ENCODE assay signal across 26 cellular contexts in the genomic region with DNA sequence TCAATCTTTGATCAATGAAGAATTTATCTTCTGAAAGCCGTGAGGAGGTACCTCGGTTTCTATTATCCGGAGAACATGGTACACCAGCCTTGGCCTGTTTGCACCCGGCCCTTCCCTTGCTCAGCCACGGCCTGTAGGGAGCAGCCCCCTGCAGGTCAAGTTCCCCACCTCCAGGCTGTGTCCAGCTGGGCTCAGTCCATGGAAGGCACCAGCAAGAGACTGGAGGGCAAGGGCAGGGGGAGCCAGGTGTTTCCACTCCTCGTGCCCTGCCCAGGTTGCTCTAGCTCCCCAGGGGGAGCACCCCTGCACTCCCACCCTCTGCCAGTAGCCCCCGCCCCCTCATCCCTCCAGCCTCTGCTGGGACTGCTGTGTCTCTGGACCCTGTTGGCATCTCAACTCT.
"Had no signal": no experiment of that assay in that cellular context is flagged by ENCODE, and none has a peak within 500 bp of the region (broad histone marks: within the 10 kb centered on the region; RNA-seq: fewer than 3 reads in every experiment).

No MANE protein-coding gene starts in this region.

- H3K27ac Mint-ChIP-seq: activated CD4-positive, alpha-beta memory T cell treated with anti-CD3 and anti-CD28 coated beads for 36 hours; activated CD4-positive, alpha-beta T cell treated with anti-CD3 and anti-CD28 coated beads, Interleukin-2, amount 10 ng/mL, durations not matched to agents 7 days and 5 days; activated naive CD4-positive, alpha-beta T cell treated with anti-CD3 and anti-CD28 coated beads, Interleukin-2, amount 50 U/mL, for 72 hours; activated naive CD8-positive, alpha-beta T cell treated with anti-CD3 and anti-CD28 coated beads, Interleukin-2, amount 50 U/mL, for 24 hours; T-cell had no signal

- H3K4me3 ChIP-seq: cardiac muscle cell, SK-N-MC had no signal

- ATAC-seq: activated naive CD4-positive, alpha-beta T cell treated with anti-CD3 and anti-CD28 coated beads, Interleukin-2, amount 50 U/mL, for 72 hours; activated naive CD8-positive, alpha-beta T cell treated with anti-CD3 and anti-CD28 coated beads, Interleukin-2, amount 50 U/mL, for 24 hours; activated T-cell treated with anti-CD3 and anti-CD28 coated beads, Interleukin-2, amount 50 U/mL, for 4 hours; T-cell had no signal

- H3K36me3 ChIP-seq: brain microvascular endothelial cell, cardiac muscle cell had no signal

- H3K27me3 ChIP-seq: brain microvascular endothelial cell, cardiac muscle cell had no signal

- H3K9me3 Mint-ChIP-seq: activated naive CD8-positive, alpha-beta T cell treated with anti-CD3 and anti-CD28 coated beads, Interleukin-2, amount 50 U/mL, for 24 hours; activated T-cell treated with anti-CD3 and anti-CD28 coated beads, Interleukin-2, amount 50 U/mL, for 4 hours had no signal

- H3K4me1 Mint-ChIP-seq: activated CD4-positive, alpha-beta T cell treated with anti-CD3 and anti-CD28 coated beads, Interleukin-2, amount 10 ng/mL, durations not matched to agents 7 days and 5 days; activated naive CD8-positive, alpha-beta T cell treated with anti-CD3 and anti-CD28 coated beads, Interleukin-2, amount 50 U/mL, for 24 hours; T-cell had no signal

- H3K36me3 Mint-ChIP-seq: activated CD4-positive, alpha-beta memory T cell treated with anti-CD3 and anti-CD28 coated beads for 36 hours; T-cell had no signal

- H3K27me3 Mint-ChIP-seq: activated CD4-positive, alpha-beta T cell treated with anti-CD3 and anti-CD28 coated beads, Interleukin-2, amount 10 ng/mL, durations not matched to agents 7 days and 5 days; activated naive CD8-positive, alpha-beta T cell treated with anti-CD3 and anti-CD28 coated beads, Interleukin-2, amount 50 U/mL, for 24 hours; T-cell had no signal

- DNase-seq: activated CD4-positive, alpha-beta memory T cell treated with anti-CD3 and anti-CD28 coated beads for 36 hours; activated CD4-positive, alpha-beta T cell treated with anti-CD3 and anti-CD28 coated beads, Interleukin-2, amount 10 ng/mL, durations not matched to agents 7 days and 5 days; activated CD4-positive, CD25-positive, alpha-beta regulatory T cell; activated CD8-positive, alpha-beta memory T cell treated with anti-CD3 and anti-CD28 coated beads for 24 hours; activated effector memory CD4-positive, alpha-beta T cell treated with anti-CD3 and anti-CD28 coated beads, Interleukin-2, amount 50 U/mL, for 16 hours; activated naive CD4-positive, alpha-beta T cell treated with Interleukin-2 at 50 U/mL for 16 hours; activated naive CD8-positive, alpha-beta T cell treated with anti-CD3 and anti-CD28 coated beads, Interleukin-2, amount 50 U/mL, for 24 hours; activated T-cell treated with anti-CD3 and anti-CD28 coated beads, Interleukin-2, amount 50 U/mL, for 4 hours; amniotic stem cell; brain microvascular endothelial cell; NCI-H1092 treated with DMSO at 0.1 percent for 48 hours; NCI-H1417 treated with DMSO at 0.1 percent for 48 hours; NCI-H1694; NCI-H2029; NCI-H2107; NCI-H2171 treated with DMSO at 0.1 percent for 48 hours; NCI-H226; NCI-H526; NCI-H774; SIG-M5; T-cell; T-helper 2 cell; T1000 had no signal

- H3K27ac ChIP-seq: brain microvascular endothelial cell, cardiac muscle cell, SK-N-MC had no signal

- H3K4me3 Mint-ChIP-seq: activated CD4-positive, alpha-beta memory T cell treated with anti-CD3 and anti-CD28 coated beads for 36 hours; activated CD4-positive, alpha-beta T cell treated with anti-CD3 and anti-CD28 coated beads, Interleukin-2, amount 10 ng/mL, durations not matched to agents 7 days and 5 days; activated naive CD8-positive, alpha-beta T cell treated with anti-CD3 and anti-CD28 coated beads, Interleukin-2, amount 50 U/mL, for 24 hours; activated T-cell treated with anti-CD3 and anti-CD28 coated beads, Interleukin-2, amount 50 U/mL, for 4 hours; T-cell had no signal
